ENCODE assay signal across 12 cellular contexts in the genomic region with DNA sequence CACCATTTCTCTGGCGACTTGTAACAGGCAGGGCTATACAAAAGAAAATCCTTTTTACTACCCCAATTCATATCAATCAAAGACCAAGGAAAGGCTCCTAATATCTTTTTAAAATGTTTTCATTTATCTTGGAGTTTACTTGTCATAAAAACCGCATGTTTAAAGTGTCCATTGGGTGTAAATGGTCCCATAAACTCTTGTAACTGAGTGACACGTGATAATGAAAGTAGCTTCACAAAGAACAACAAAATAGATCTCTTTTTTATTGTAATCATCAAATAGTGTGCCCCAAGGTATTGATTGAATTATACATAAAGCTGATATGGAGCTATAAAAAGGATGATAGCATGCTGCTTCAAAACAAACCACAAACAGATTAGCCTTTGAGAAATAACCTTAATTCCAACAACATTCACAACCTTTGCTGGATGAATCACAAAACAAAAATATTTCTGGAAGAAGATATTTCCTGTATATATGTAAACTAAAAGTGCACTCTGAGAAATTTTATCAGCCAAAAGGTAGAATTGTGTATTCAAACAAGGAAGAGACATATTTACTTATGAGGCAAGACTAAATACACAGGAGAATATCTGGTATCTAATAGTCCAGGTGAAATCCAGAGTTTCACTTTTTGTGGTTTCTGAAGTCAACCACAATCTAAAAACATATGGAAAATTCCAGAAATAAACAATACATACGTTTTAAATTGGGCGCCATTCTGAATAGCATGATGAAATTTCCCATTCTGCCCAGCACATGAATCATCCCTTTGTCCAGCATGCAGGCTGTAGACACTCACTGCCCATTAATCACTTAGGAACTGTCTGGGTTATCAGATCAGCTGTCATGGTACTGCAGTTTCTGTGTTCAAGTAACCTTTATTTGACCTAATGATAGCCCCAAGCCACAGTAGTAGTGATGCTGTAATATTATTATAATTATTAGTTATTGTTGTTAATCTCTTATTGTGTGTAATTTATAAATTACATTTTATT.
DNase-seq lines count a peak whose midpoint lies in the region; ATAC-seq lines count a peak whose summit lies in the region.
"Had no signal": no experiment of that assay in that cellular context is flagged by ENCODE, and none has a peak within 500 bp of the region (broad histone marks: within the 10 kb centered on the region; RNA-seq: fewer than 3 reads in every experiment).

No MANE protein-coding gene starts in this region.

- ATAC-seq in HG02571 (IDR thresholded peaks at IDR 0.05; ENCODE audit: unreplicated experiment), result no peak
- ATAC-seq: naive thymus-derived CD4-positive, alpha-beta T cell had no signal

- DNase-seq in A172 (ENCODE audit: low spot score) (peak; percentile 59), M059J (ENCODE audit: low read depth) (peak; percentile 67), SW 1271 (lab: John Stamatoyannopoulos, UW) (peak; percentile 3 to 64), inferior parietal cortex (ENCODE audit: extremely low spot score) (peak; percentile 8), germinal center (ENCODE audit: low spot score) (no peak), DMS 273 treated with DMSO at 0.1 percent for 48 hours (lab: John Stamatoyannopoulos, UW) (no peak)
- no peak for DNase-seq in activated CD4-positive, alpha-beta T cell treated with anti-CD3 and anti-CD28 coated beads, Interleukin-2, amount 50 U/mL, for 4 hours
- DNase-seq: activated T-cell treated with anti-CD3 and anti-CD28 coated beads, Interleukin-2, amount 50 U/mL, for 48 hours; naive thymus-derived CD4-positive, alpha-beta T cell; NCI-H1105; small intestine had no signal

Comparison
In these comparisons a context has a peak if more than half of its experiments do, and no peak if none do; other contexts are left out.
1. DNase-seq: peak in A172 (single experiment), M059J (single experiment), SW 1271 (2 of 2) and inferior parietal cortex (single experiment); none in germinal center (single experiment), DMS 273 treated with DMSO at 0.1 percent for 48 hours (single experiment) and activated CD4-positive, alpha-beta T cell treated with anti-CD3 and anti-CD28 coated beads, Interleukin-2, amount 50 U/mL, for 4 hours (0 of 2).